ENCODE assay signal across 8 cellular contexts in genomic region chr11:34243620-34244493, GRCh38.
A peak's percentile ranks its signal among the peaks of the same experiment; 100 is the strongest.
DNase-seq lines count a peak whose midpoint lies in the region; ATAC-seq and TF ChIP-seq lines count a peak whose summit lies in the region.

No MANE protein-coding gene starts in this region.

- peak overlapping the region; percentile 87 for H3K27ac Mint-ChIP-seq in stimulated activated memory B cell treated with anti-CD40 and anti-IgM and Interleukin-4, amounts not matched to agents 10 μg/mL and 1 μg/mL and 100 μg/mL, for 72 hours

- H3K4me1 Mint-ChIP-seq in stimulated activated memory B cell treated with anti-CD40 and anti-IgM and Interleukin-4, amounts not matched to agents 10 μg/mL and 1 μg/mL and 100 μg/mL, for 72 hours, result peaks cover 80% of the 10 kb centered on the region

- TF ChIP-seq CTCF in AG10803 (conservative IDR thresholded peaks at IDR 0.05; ENCODE audit: low read length) (no peak), fibroblast of the aortic adventitia (IDR thresholded peaks at IDR 0.05; ENCODE audit: insufficient read depth, low read length) (no peak)

- peak; percentile 61 for ATAC-seq in GM19043 (IDR thresholded peaks at IDR 0.05; ENCODE audit: low read depth, unreplicated experiment)
- peak; percentile 79 for ATAC-seq in HG03095 (IDR thresholded peaks at IDR 0.05; ENCODE audit: unreplicated experiment)
- ATAC-seq in stimulated activated memory B cell treated with anti-CD40 and anti-IgM and Interleukin-4, amounts not matched to agents 10 μg/mL and 1 μg/mL and 100 μg/mL, for 72 hours, result peak; percentile 84

- DNase-seq in AG10803 (ENCODE audit: low read depth) (peak; percentile 54), T1000 (lab: John Stamatoyannopoulos, UW) (peak; percentile 34), fibroblast of the aortic adventitia (ENCODE audit: low read depth) (peak; percentile 81), RKO (ENCODE audit: low spot score) (no peak), NCI-H2227 (lab: John Stamatoyannopoulos, UW; ENCODE audit: unreplicated experiment) (no peak)

- H3K9me3 Mint-ChIP-seq in stimulated activated memory B cell treated with anti-CD40 and anti-IgM and Interleukin-4, amounts not matched to agents 10 μg/mL and 1 μg/mL and 100 μg/mL, for 72 hours, result no peaks in the 10 kb centered on the region

- no peaks in the 10 kb centered on the region for H3K27me3 Mint-ChIP-seq in stimulated activated memory B cell treated with anti-CD40 and anti-IgM and Interleukin-4, amounts not matched to agents 10 μg/mL and 1 μg/mL and 100 μg/mL, for 72 hours

- H3K4me3 ChIP-seq in AG10803 (ENCODE audit: low read length), result no peak overlapping the region
- H3K4me3 ChIP-seq in fibroblast of the aortic adventitia (ENCODE audit: low read depth, low read length), result no peak overlapping the region

- H3K4me3 Mint-ChIP-seq in stimulated activated memory B cell treated with anti-CD40 and anti-IgM and Interleukin-4, amounts not matched to agents 10 μg/mL and 1 μg/mL and 100 μg/mL, for 72 hours, result peak overlapping the region; percentile 23

- no peaks in the 10 kb centered on the region for H3K36me3 Mint-ChIP-seq in stimulated activated memory B cell treated with anti-CD40 and anti-IgM and Interleukin-4, amounts not matched to agents 10 μg/mL and 1 μg/mL and 100 μg/mL, for 72 hours

Comparison
In these comparisons a context has a peak if more than half of its experiments do, and no peak if none do; other contexts are left out.
1. DNase-seq: peak in AG10803 (single experiment), T1000 (single experiment) and fibroblast of the aortic adventitia (single experiment); none in RKO (single experiment) and NCI-H2227 (single experiment).
2. Peak in every context shown above with its lines, with median percentiles within 50 percentile points of each other: ATAC-seq.